Comparison of ENCODE assay signal across 1 cellular context in the genomic region with DNA sequence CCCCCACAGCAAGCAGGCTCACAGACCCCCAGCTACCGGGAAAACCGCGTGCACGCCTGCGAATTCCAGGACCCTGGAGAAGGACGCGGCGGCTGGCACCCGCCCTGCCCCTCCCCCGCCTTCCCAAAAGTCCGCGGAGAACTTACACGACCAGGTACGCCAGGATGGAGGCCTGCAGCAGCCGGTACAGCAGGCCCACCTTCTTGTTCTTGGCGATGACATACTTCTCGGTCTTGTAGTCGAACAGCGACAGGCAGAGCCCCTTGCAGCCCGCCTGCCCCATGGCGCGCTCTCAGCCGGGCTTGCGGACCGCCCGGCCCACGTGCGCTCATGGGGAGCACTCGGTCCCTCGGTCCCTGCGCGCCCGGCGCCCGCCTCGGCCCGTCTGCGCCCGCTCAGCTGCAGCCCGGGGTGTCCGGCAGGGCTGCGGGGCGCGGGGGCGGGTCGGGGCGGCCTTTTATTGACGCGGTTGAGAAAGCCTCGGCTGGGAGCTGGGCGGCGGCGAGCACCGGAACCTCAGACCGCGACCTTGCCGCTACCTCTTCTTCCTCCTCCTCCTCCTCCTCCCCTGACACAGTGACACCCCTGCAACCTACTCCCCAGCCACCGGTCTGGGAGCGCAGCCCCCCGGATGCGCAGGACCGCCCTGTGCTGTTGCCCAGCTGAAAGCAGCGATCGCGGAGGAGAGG.
TF ChIP-seq lines count a peak whose summit lies in the region.

Gene P2RX5 (minus strand): TSS at position 433 of the 689 bp plus-strand sequence. CDS start 150 bp downstream, at position 283.

TF ChIP-seq in WTC11, 78 proteins besides CTCF, POLR2A, EP300 and RAD21 (continued from another document and continues in another):
- TF ChIP-seq ARID4B (CRISPR knock-in tag; IDR thresholded peaks at IDR 0.05; ENCODE audit: borderline replicate concordance) (peak; percentile 29; the same call in 1 of the 2 replicates), ETV6 (CRISPR knock-in tag; IDR thresholded peaks at IDR 0.05) (no peak), RELA (CRISPR knock-in tag; IDR thresholded peaks at IDR 0.05; ENCODE audit: borderline replicate concordance) (no peak), ERG (CRISPR knock-in tag; IDR thresholded peaks at IDR 0.05) (no peak), NR3C1 (CRISPR knock-in tag; conservative IDR thresholded peaks at IDR 0.05; ENCODE audit: low read depth) (no peak), NR2C2 (CRISPR knock-in tag; IDR thresholded peaks at IDR 0.05) (no peak), KAT7 (CRISPR knock-in tag; IDR thresholded peaks at IDR 0.05; ENCODE audit: borderline replicate concordance) (no peak), NFYB (CRISPR knock-in tag; conservative IDR thresholded peaks at IDR 0.05; ENCODE audit: low read depth) (no peak), ESRRA (CRISPR knock-in tag; IDR thresholded peaks at IDR 0.05; ENCODE audit: borderline replicate concordance) (0 out of 2 replicates have a peak, but pooled peaks have one; percentile 24), SMAD3 (CRISPR knock-in tag; IDR thresholded peaks at IDR 0.05; ENCODE audit: borderline replicate concordance) (no peak), SP1 (CRISPR knock-in tag; conservative IDR thresholded peaks at IDR 0.05) (no peak; the same call in 1 of the 2 replicates), JUN (CRISPR knock-in tag; IDR thresholded peaks at IDR 0.05) (0 out of 2 replicates have a peak, but pooled peaks have one; percentile 53), PRRX2 (CRISPR knock-in tag; IDR thresholded peaks at IDR 0.05) (no peak), ZBTB43 (CRISPR knock-in tag; IDR thresholded peaks at IDR 0.05) (no peak), ZNF425 (CRISPR knock-in tag; conservative IDR thresholded peaks at IDR 0.05) (no peak), GTF2I (CRISPR knock-in tag; conservative IDR thresholded peaks at IDR 0.05) (no peak), OVOL2 (CRISPR knock-in tag; IDR thresholded peaks at IDR 0.05; ENCODE audit: borderline replicate concordance) (no peak), NFATC4 (CRISPR knock-in tag; IDR thresholded peaks at IDR 0.05) (no peak), NFE2L1 (CRISPR knock-in tag; IDR thresholded peaks at IDR 0.05) (no peak), ZNF512 (CRISPR knock-in tag; IDR thresholded peaks at IDR 0.05; ENCODE audit: borderline replicate concordance) (no peak), AR (CRISPR knock-in tag; IDR thresholded peaks at IDR 0.05) (no peak), FOXP4 (CRISPR knock-in tag; IDR thresholded peaks at IDR 0.05) (no peak)
- TF ChIP-seq, protein P1, sequence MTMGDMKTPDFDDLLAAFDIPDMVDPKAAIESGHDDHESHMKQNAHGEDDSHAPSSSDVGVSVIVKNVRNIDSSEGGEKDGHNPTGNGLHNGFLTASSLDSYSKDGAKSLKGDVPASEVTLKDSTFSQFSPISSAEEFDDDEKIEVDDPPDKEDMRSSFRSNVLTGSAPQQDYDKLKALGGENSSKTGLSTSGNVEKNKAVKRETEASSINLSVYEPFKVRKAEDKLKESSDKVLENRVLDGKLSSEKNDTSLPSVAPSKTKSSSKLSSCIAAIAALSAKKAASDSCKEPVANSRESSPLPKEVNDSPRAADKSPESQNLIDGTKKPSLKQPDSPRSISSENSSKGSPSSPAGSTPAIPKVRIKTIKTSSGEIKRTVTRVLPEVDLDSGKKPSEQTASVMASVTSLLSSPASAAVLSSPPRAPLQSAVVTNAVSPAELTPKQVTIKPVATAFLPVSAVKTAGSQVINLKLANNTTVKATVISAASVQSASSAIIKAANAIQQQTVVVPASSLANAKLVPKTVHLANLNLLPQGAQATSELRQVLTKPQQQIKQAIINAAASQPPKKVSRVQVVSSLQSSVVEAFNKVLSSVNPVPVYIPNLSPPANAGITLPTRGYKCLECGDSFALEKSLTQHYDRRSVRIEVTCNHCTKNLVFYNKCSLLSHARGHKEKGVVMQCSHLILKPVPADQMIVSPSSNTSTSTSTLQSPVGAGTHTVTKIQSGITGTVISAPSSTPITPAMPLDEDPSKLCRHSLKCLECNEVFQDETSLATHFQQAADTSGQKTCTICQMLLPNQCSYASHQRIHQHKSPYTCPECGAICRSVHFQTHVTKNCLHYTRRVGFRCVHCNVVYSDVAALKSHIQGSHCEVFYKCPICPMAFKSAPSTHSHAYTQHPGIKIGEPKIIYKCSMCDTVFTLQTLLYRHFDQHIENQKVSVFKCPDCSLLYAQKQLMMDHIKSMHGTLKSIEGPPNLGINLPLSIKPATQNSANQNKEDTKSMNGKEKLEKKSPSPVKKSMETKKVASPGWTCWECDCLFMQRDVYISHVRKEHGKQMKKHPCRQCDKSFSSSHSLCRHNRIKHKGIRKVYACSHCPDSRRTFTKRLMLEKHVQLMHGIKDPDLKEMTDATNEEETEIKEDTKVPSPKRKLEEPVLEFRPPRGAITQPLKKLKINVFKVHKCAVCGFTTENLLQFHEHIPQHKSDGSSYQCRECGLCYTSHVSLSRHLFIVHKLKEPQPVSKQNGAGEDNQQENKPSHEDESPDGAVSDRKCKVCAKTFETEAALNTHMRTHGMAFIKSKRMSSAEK (CRISPR knock-in tag; IDR thresholded peaks at IDR 0.05; ENCODE audit: borderline replicate concordance), result no peak
- TF ChIP-seq, protein P2, sequence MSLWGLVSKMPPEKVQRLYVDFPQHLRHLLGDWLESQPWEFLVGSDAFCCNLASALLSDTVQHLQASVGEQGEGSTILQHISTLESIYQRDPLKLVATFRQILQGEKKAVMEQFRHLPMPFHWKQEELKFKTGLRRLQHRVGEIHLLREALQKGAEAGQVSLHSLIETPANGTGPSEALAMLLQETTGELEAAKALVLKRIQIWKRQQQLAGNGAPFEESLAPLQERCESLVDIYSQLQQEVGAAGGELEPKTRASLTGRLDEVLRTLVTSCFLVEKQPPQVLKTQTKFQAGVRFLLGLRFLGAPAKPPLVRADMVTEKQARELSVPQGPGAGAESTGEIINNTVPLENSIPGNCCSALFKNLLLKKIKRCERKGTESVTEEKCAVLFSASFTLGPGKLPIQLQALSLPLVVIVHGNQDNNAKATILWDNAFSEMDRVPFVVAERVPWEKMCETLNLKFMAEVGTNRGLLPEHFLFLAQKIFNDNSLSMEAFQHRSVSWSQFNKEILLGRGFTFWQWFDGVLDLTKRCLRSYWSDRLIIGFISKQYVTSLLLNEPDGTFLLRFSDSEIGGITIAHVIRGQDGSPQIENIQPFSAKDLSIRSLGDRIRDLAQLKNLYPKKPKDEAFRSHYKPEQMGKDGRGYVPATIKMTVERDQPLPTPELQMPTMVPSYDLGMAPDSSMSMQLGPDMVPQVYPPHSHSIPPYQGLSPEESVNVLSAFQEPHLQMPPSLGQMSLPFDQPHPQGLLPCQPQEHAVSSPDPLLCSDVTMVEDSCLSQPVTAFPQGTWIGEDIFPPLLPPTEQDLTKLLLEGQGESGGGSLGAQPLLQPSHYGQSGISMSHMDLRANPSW (CRISPR knock-in tag; conservative IDR thresholded peaks at IDR 0.05; ENCODE audit: low read depth), result no peak
